15 cellular contexts compared by ENCODE assay signal in the genomic region with DNA sequence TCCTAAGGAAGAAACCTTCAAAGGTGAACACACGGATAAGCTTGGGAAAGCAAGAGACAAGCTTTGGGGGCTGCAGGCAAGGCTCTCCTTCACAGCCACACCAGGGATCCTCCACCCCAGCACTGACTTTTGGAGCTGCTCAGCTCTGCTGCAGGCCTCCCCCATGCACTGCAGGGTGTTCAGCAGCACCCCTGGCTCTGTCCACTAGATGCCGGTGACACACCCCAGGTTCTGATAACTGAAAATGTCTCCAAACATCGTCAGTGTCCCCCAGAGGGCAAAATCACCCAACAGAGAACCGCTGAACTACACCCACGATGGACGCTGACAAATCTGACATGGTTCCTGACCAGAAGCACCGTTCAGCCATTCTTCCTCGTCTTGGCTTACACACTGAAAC.
DNase-seq lines count a peak whose midpoint lies in the region; ATAC-seq and TF ChIP-seq lines count a peak whose summit lies in the region.
"Had no signal": no experiment of that assay in that cellular context is flagged by ENCODE, and none has a peak within 500 bp of the region (broad histone marks: within the 10 kb centered on the region; RNA-seq: fewer than 3 reads in every experiment).

No MANE protein-coding gene starts in this region.

- no peak overlapping the region for H2AFZ ChIP-seq in HCT116 (ENCODE audit: low read depth, low read length, poor library complexity, severe bottlenecking)

- H3K9ac ChIP-seq in HCT116 (ENCODE audit: low read length), result 0 out of 2 replicates have a peak overlapping the region, but pooled peaks have one; percentile 3
- H3K9ac ChIP-seq in skeletal muscle satellite cell (ENCODE audit: low read depth, low read length), result no peak overlapping the region
- H3K9ac ChIP-seq: SK-N-SH had no signal

- WGBS in lower leg skin, 2 donors, result 80 to 87% methylated on average over 8 of the region's 8 CpGs

- no peaks in the 10 kb centered on the region for H3K27me3 ChIP-seq in HCT116 (ENCODE audit: insufficient read depth, low read length)
- H3K27me3 ChIP-seq in skeletal muscle satellite cell (ENCODE audit: control insufficient read depth, insufficient read depth, low read length), result no peaks in the 10 kb centered on the region
- H3K27me3 ChIP-seq: testis had no signal

- DNase-seq in T-helper 2 cell treated with Interferon-gamma antibody and Interleukin-4, amounts not matched to agents 5 μg/mL and 100 μg/mL, for 36 hours (ENCODE audit: low spot score), result no peak
- DNase-seq in T-helper 2 cell (no peak), HCT116 (ENCODE audit: low read depth, low spot score) (no peak), lower leg skin (ENCODE audit: low spot score in 2 of 2) (no peak), GF-D8 (lab: John Stamatoyannopoulos, UW) (no peak)
- no peak for DNase-seq in central memory CD8-positive, alpha-beta T cell (ENCODE audit: low spot score in 2 of 2)
- DNase-seq: activated naive CD8-positive, alpha-beta T cell treated with anti-CD3 and anti-CD28 coated beads, Interleukin-2, amount 10 ng/mL, durations not matched to agents 7 days and 5 days; NCI-H1694 treated with DMSO at 0.1 percent for 48 hours; NCI-H510A; SK-N-SH; stimulated activated CD4-positive, alpha-beta T cell treated with anti-CD3 and anti-CD28 coated beads, Interleukin-2, amount 100 ng/mL, for 24 hours; testis had no signal

- H3K4me1 ChIP-seq in HCT116 (ENCODE audit: control insufficient read depth in 1 of 2, insufficient read depth in 2 of 2, low read length in 2 of 2) (peaks cover 36 to 76% of the 10 kb centered on the region in 2 experiments), skeletal muscle satellite cell (ENCODE audit: control insufficient read depth, insufficient read depth, low read length) (peaks cover 68% of the 10 kb centered on the region)

- no peak overlapping the region for H3K4me3 Mint-ChIP-seq in T-helper 2 cell treated with Interferon-gamma antibody and Interleukin-4, amounts not matched to agents 5 μg/mL and 100 μg/mL, for 36 hours
- no peak overlapping the region for H3K4me3 Mint-ChIP-seq in central memory CD8-positive, alpha-beta T cell
- H3K4me3 Mint-ChIP-seq: activated naive CD8-positive, alpha-beta T cell treated with anti-CD3 and anti-CD28 coated beads, Interleukin-2, amount 10 ng/mL, durations not matched to agents 7 days and 5 days had no signal

- no peak overlapping the region for H3K4me3 ChIP-seq in HCT116 (replicated peaks in 1 of 2; ENCODE audit: low read depth in 1 of 2, low read length in 2 of 2)
- H3K4me3 ChIP-seq in skeletal muscle satellite cell (ENCODE audit: low read length), result no peak overlapping the region
- no peak overlapping the region for H3K4me3 ChIP-seq in lower leg skin (ENCODE audit: low read depth, poor library complexity, severe bottlenecking)
- H3K4me3 ChIP-seq: testis had no signal

- POLR2A ChIA-PET in HCT116 (lab: Charles Lee), result no interaction called here

- CTCF ChIA-PET in HCT116 (lab: Charles Lee), result interaction anchor here (0.6 to 2.5 kb wide), 3 partner anchors 140 to 188 kb away, joined by 3 to 9 read pairs (median 3); no protein-coding TSS in a partner anchor

- BruUV-seq in HCT116 (replicated peaks; lab: Mats Ljungman, UMichigan), result no TSS peak

- TF ChIP-seq CTCF in HCT116 (IDR thresholded peaks at IDR 0.05 in 2 of 3, conservative IDR thresholded peaks at IDR 0.05 in 1 of 3; ENCODE audit: borderline replicate concordance in 1 of 3, insufficient read depth in 1 of 3, low read depth in 2 of 3, low read length in 2 of 3), result no peak
- no peak for TF ChIP-seq CTCF in lower leg skin (IDR thresholded peaks at IDR 0.05)

- intact Hi-C loops in HCT116 (cut with micrococcal nuclease), result no loop called here
- intact Hi-C loops in lower leg skin (cut with DNase I; ENCODE audit: low total_unique reads), result loop anchor here (10.0 kb wide), 1 partner anchor 78 kb away; no protein-coding TSS in a partner anchor

- 0 out of 2 replicates have a peak, but pooled peaks cover 7% of the 10 kb centered on the region for H4K20me1 ChIP-seq in HCT116 (ENCODE audit: insufficient read depth)

- H3K9me3 ChIP-seq in HCT116 (ENCODE audit: control insufficient read depth in 1 of 2, insufficient read depth in 1 of 2, low read depth in 1 of 2, low read length in 2 of 2) (no peaks in the 10 kb centered on the region), skeletal muscle satellite cell (replicated peaks; ENCODE audit: low read length) (no peaks in the 10 kb centered on the region)
- H3K9me3 ChIP-seq: SK-N-SH, testis had no signal

- peak overlapping the region; percentile 50 for H3K27ac Mint-ChIP-seq in T-helper 2 cell treated with Interferon-gamma antibody and Interleukin-4, amounts not matched to agents 5 μg/mL and 100 μg/mL, for 36 hours
- peak overlapping the region; percentile 78 for H3K27ac Mint-ChIP-seq in central memory CD8-positive, alpha-beta T cell (ENCODE audit: low read depth)
- H3K27ac Mint-ChIP-seq: activated naive CD8-positive, alpha-beta T cell treated with anti-CD3 and anti-CD28 coated beads, Interleukin-2, amount 10 ng/mL, durations not matched to agents 7 days and 5 days had no signal

- no peak for ATAC-seq in HCT116
- no peak for ATAC-seq in central memory CD8-positive, alpha-beta T cell (replicated peaks; ENCODE audit: extremely low read depth, poor library complexity, severe bottlenecking)
- no peak for ATAC-seq in GM19452 (IDR thresholded peaks at IDR 0.05; ENCODE audit: unreplicated experiment)

- H3K27ac ChIP-seq in HCT116 (ENCODE audit: low read depth, low read length), result no peak overlapping the region
- H3K27ac ChIP-seq: 22Rv1, testis had no signal

- H3K9me2 ChIP-seq in HCT116 (ENCODE audit: insufficient read depth), result no peaks in the 10 kb centered on the region
- H3K9me2 ChIP-seq: SK-N-SH had no signal

- H3K27me3 Mint-ChIP-seq in T-helper 2 cell treated with Interferon-gamma antibody and Interleukin-4, amounts not matched to agents 5 μg/mL and 100 μg/mL, for 36 hours (ENCODE audit: low read depth), result no peaks in the 10 kb centered on the region
- H3K27me3 Mint-ChIP-seq in central memory CD8-positive, alpha-beta T cell, result no peaks in the 10 kb centered on the region
- H3K27me3 Mint-ChIP-seq: activated naive CD8-positive, alpha-beta T cell treated with anti-CD3 and anti-CD28 coated beads, Interleukin-2, amount 10 ng/mL, durations not matched to agents 7 days and 5 days had no signal

- no peak for TF ChIP-seq RAD21 in HCT116 (IDR thresholded peaks at IDR 0.05; ENCODE audit: low read depth)

- peaks cover 13% of the 10 kb centered on the region for H3K36me3 Mint-ChIP-seq in T-helper 2 cell treated with Interferon-gamma antibody and Interleukin-4, amounts not matched to agents 5 μg/mL and 100 μg/mL, for 36 hours (ENCODE audit: low read depth)
- H3K36me3 Mint-ChIP-seq in central memory CD8-positive, alpha-beta T cell (ENCODE audit: insufficient read depth), result peaks cover 16% of the 10 kb centered on the region

- H3K36me3 ChIP-seq in HCT116 (ENCODE audit: control insufficient read depth in 1 of 2, insufficient read depth in 2 of 2, low read length in 2 of 2) (no peaks in the 10 kb centered on the region), skeletal muscle satellite cell (ENCODE audit: insufficient read depth, low read length) (peaks cover 4% of the 10 kb centered on the region)

- RAD21 ChIA-PET in HCT116 (lab: Charles Lee; ENCODE audit: low non-redundant PET in 1 of 2, low total read pairs in 2 of 2, uncharacterized antibody in 2 of 2, unreplicated experiment in 2 of 2), result no interaction called here

- TF ChIP-seq POLR2A in HCT116 (IDR thresholded peaks at IDR 0.05; ENCODE audit: borderline replicate concordance, extremely low read depth, insufficient read depth, insufficient read length), result no peak
- TF ChIP-seq POLR2A in lower leg skin (IDR thresholded peaks at IDR 0.05), result no peak

- peak overlapping the region; percentile 21 for H3K4me2 ChIP-seq in HCT116 (ENCODE audit: low read length)
- H3K4me2 ChIP-seq in skeletal muscle satellite cell (ENCODE audit: low read length), result peak overlapping the region; percentile 9
- H3K4me2 ChIP-seq: SK-N-SH had no signal

- H3K79me2 ChIP-seq in HCT116 (ENCODE audit: insufficient read depth, low read length), result peaks cover 97% of the 10 kb centered on the region

- H3K9me3 Mint-ChIP-seq in T-helper 2 cell treated with Interferon-gamma antibody and Interleukin-4, amounts not matched to agents 5 μg/mL and 100 μg/mL, for 36 hours, result no peaks in the 10 kb centered on the region
- no peaks in the 10 kb centered on the region for H3K9me3 Mint-ChIP-seq in central memory CD8-positive, alpha-beta T cell
- H3K9me3 Mint-ChIP-seq: activated naive CD8-positive, alpha-beta T cell treated with anti-CD3 and anti-CD28 coated beads, Interleukin-2, amount 10 ng/mL, durations not matched to agents 7 days and 5 days had no signal

- H3K4me1 Mint-ChIP-seq in T-helper 2 cell treated with Interferon-gamma antibody and Interleukin-4, amounts not matched to agents 5 μg/mL and 100 μg/mL, for 36 hours (ENCODE audit: low read depth), result peaks cover 59% of the 10 kb centered on the region
- H3K4me1 Mint-ChIP-seq in central memory CD8-positive, alpha-beta T cell, result peaks cover 81% of the 10 kb centered on the region

TF ChIP-seq in HCT116, 20 proteins besides CTCF, POLR2A, EP300 and RAD21 (continues in another document):
- TF ChIP-seq TCF7L2 (IDR thresholded peaks at IDR 0.05; ENCODE audit: borderline replicate concordance, extremely low read depth, insufficient read depth, insufficient read length), result no peak
- no peak for TF ChIP-seq CBX3 (IDR thresholded peaks at IDR 0.05; ENCODE audit: low read depth)
- no peak for TF ChIP-seq SIN3A (IDR thresholded peaks at IDR 0.05; ENCODE audit: low read depth)
